ENCODE assay signal across 19 cellular contexts in genomic region chr11:133382217-133382746, GRCh38.
DNase-seq lines count a peak whose midpoint lies in the region; ATAC-seq and TF ChIP-seq lines count a peak whose summit lies in the region.
"Had no signal": no experiment of that assay in that cellular context is flagged by ENCODE, and none has a peak within 500 bp of the region (broad histone marks: within the 10 kb centered on the region; RNA-seq: fewer than 3 reads in every experiment).

No MANE protein-coding gene starts in this region.

- H3K9me3 ChIP-seq in mammary epithelial cell (replicated peaks; ENCODE audit: insufficient read depth, low read length): no peaks in the 10 kb centered on the region

- H3K79me2 ChIP-seq in mammary epithelial cell (ENCODE audit: insufficient read depth, low read length): no peaks in the 10 kb centered on the region

- in situ Hi-C loops in mammary epithelial cell (cut with MboI; ENCODE audit: low sequenced_read_pairs in 2 of 2) (no loop called here), astrocyte of the spinal cord (cut with HindIII; ENCODE audit: low sequenced_read_pairs) (no loop called here)

- peaks cover 21% of the 10 kb centered on the region for H3K9me3 Mint-ChIP-seq in MCF 10A (ENCODE audit: unreplicated experiment)

- 2% methylated on average over 9 of the region's 9 CpGs for WGBS in mammary epithelial cell (ENCODE audit: low coverage, missing lambda C conversion rate)

- CTCF ChIA-PET in mammary epithelial cell (lab: Charles Lee; ENCODE audit: low non-redundant PET) (no interaction called here), MCF 10A (lab: Yijun Ruan, JAX) (interaction anchor here (0.9 kb wide), 1 partner anchor 26 kb away, joined by 5 read pairs; no protein-coding TSS in a partner anchor)

- H3K4me3 ChIP-seq in mammary epithelial cell (replicated peaks in 1 of 3; ENCODE audit: insufficient read depth in 1 of 3, low read depth in 2 of 3, low read length in 3 of 3) (no peak overlapping the region), astrocyte of the spinal cord (ENCODE audit: low read depth, low read length) (no peak overlapping the region)

- TF ChIP-seq CTCF in mammary epithelial cell (conservative IDR thresholded peaks at IDR 0.05 in 1 of 2, IDR thresholded peaks at IDR 0.05 in 1 of 2; ENCODE audit: extremely low read depth in 1 of 2, insufficient read depth in 1 of 2, low read depth in 1 of 2, low read length in 2 of 2) (no peak), MCF 10A (IDR thresholded peaks at IDR 0.05; ENCODE audit: unreplicated experiment) (no peak), astrocyte of the spinal cord (IDR thresholded peaks at IDR 0.05; ENCODE audit: low read depth, low read length) (no peak), omental fat pad (IDR thresholded peaks at IDR 0.05) (no peak)

- POLR2A ChIA-PET in MCF 10A (lab: Yijun Ruan, JAX): no interaction called here

- ATAC-seq in omental fat pad (ENCODE audit: low FRiP score): peak; percentile 28
- no peak for ATAC-seq in HG03439 (IDR thresholded peaks at IDR 0.05; ENCODE audit: unreplicated experiment)
- ATAC-seq: HCT116, SK-N-SH treated with all-trans-retinoic acid at 6 μM for 48 hours had no signal

- no peak overlapping the region for H3K27ac Mint-ChIP-seq in MCF 10A (ENCODE audit: low read depth, unreplicated experiment)

- peaks cover 17% of the 10 kb centered on the region for H3K4me1 ChIP-seq in mammary epithelial cell (ENCODE audit: insufficient read depth, low read length)

- no peaks in the 10 kb centered on the region for H3K36me3 Mint-ChIP-seq in MCF 10A (ENCODE audit: insufficient read depth, unreplicated experiment)

- peak overlapping the region; percentile 35 for H2AFZ ChIP-seq in mammary epithelial cell (ENCODE audit: low read depth, low read length)

- dilution Hi-C loops in mammary epithelial cell (cut with HindIII; ENCODE audit: low sequenced_read_pairs): no loop called here

- BruUV-seq in mammary epithelial cell (replicated peaks; lab: Mats Ljungman, UMichigan) (no TSS peak), MCF 10A (replicated peaks; lab: Mats Ljungman, UMichigan) (no TSS peak)

- no peak overlapping the region for H3K4me2 ChIP-seq in mammary epithelial cell (ENCODE audit: insufficient read depth, low read depth, low read length)

- H3K4me1 Mint-ChIP-seq in MCF 10A (ENCODE audit: insufficient read depth, unreplicated experiment): no peaks in the 10 kb centered on the region
- H3K4me1 Mint-ChIP-seq: IgD-negative memory B cell had no signal

- H4K20me1 ChIP-seq in mammary epithelial cell (ENCODE audit: insufficient read depth, low read length): no peaks in the 10 kb centered on the region

- H3K27me3 Mint-ChIP-seq in MCF 10A (ENCODE audit: insufficient read depth, unreplicated experiment): no peaks in the 10 kb centered on the region
- H3K27me3 Mint-ChIP-seq: IgD-negative memory B cell had no signal

- H3K36me3 ChIP-seq in mammary epithelial cell (ENCODE audit: insufficient read depth, low read length): no peaks in the 10 kb centered on the region

- DNase-seq in mammary epithelial cell: peak; percentile 26
- DNase-seq in MCF 10A (ENCODE audit: unreplicated experiment): no peak
- DNase-seq in astrocyte of the spinal cord (ENCODE audit: low read depth, low spot score): peak; percentile 1
- DNase-seq in omental fat pad (ENCODE audit: low spot score): no peak
- no peak for DNase-seq in amniotic stem cell (lab: John Stamatoyannopoulos, UW)
- no peak for DNase-seq in NCI-H146 (lab: John Stamatoyannopoulos, UW)
- no peak for DNase-seq in HPDE6-E6E7 (ENCODE audit: extremely low spot score)
- DNase-seq: 8988T, DMS53, EL, GF-D8, NCI-H1417 treated with DMSO at 0.1 percent for 48 hours, NCI-H187 treated with DMSO at 0.1 percent for 48 hours, NCI-H2107, NCI-H446 treated with DMSO at 0.1 percent for 48 hours had no signal

- intact Hi-C loops in mammary epithelial cell (cut with micrococcal nuclease) (no loop called here), MCF 10A (cut with micrococcal nuclease) (no loop called here)

- H3K9ac ChIP-seq in mammary epithelial cell (ENCODE audit: insufficient read depth, low read length): no peak overlapping the region

- H3K4me3 Mint-ChIP-seq in MCF 10A (ENCODE audit: unreplicated experiment): no peak overlapping the region
- H3K4me3 Mint-ChIP-seq: IgD-negative memory B cell had no signal

- no peak overlapping the region for H3K27ac ChIP-seq in mammary epithelial cell (ENCODE audit: insufficient read depth, low read depth, low read length)

- H3K27me3 ChIP-seq in mammary epithelial cell (ENCODE audit: insufficient read depth, low read length): no peaks in the 10 kb centered on the region

Comparison
In these comparisons a context has a peak if more than half of its experiments do, and no peak if none do; other contexts are left out.
1. DNase-seq: peak in mammary epithelial cell (single experiment) and astrocyte of the spinal cord (single experiment); none in MCF 10A (single experiment), omental fat pad (single experiment), amniotic stem cell (single experiment), NCI-H146 (single experiment) and HPDE6-E6E7 (single experiment).